ENCODE assay signal across 29 cellular contexts in the genomic region with DNA sequence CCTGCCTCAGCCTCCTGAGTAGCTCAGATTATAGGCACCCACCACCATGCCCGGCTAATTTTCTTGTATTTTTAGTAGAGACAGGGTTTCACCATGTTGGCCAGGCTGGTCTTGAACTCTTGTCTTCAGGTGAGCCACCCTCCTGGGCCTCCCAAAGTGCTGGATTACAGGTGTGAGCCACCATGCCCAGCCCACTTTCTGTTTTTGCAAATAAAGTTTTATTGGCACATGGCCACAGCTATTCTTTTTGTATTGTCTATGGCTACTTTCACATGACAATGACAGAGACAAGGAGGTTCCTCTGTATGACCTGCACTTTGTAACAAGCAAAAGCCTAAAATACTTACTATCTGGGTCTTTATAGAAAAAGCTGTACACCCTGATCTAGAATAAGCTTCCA. TPM values are rescaled to one million over a fixed set of nuclear protein-coding genes. Genes with fewer than 3 reads are reported as not detected.
A peak's percentile ranks its signal among the peaks of the same experiment; 100 is the strongest.
DNase-seq lines count a peak whose midpoint lies in the region; ATAC-seq and TF ChIP-seq lines count a peak whose summit lies in the region.
"Had no signal": no experiment of that assay in that cellular context is flagged by ENCODE, and none has a peak within 500 bp of the region (broad histone marks: within the 10 kb centered on the region; RNA-seq: fewer than 3 reads in every experiment).

No MANE protein-coding gene starts in this region.

- H3K27ac ChIP-seq in CD8-positive, alpha-beta memory T cell (ENCODE audit: low read depth, low read length) = peak overlapping the region; percentile 45
- H3K27ac ChIP-seq in lower lobe of right lung = peak overlapping the region; percentile 16
- no peak overlapping the region for H3K27ac ChIP-seq in thyroid gland
- H3K27ac ChIP-seq: coronary artery, ovary, SJSA1, upper lobe of right lung had no signal

- H3K4me1 ChIP-seq in CD8-positive, alpha-beta memory T cell (ENCODE audit: insufficient read depth, low read length) = peaks cover 35% of the 10 kb centered on the region
- H3K4me1 ChIP-seq in lower lobe of right lung (no peaks in the 10 kb centered on the region), thyroid gland (no peaks in the 10 kb centered on the region)
- H3K4me1 ChIP-seq: heart left ventricle, SJSA1, upper lobe of right lung had no signal

- TF ChIP-seq CTCF in lower lobe of right lung (IDR thresholded peaks at IDR 0.05) = no peak
- TF ChIP-seq CTCF in thyroid gland (IDR thresholded peaks at IDR 0.05) = no peak

- ATAC-seq in activated T-cell treated with anti-CD3 and anti-CD28 coated beads, Interleukin-2, amount 50 U/mL, for 72 hours (replicated peaks in 1 of 2) = no peak
- ATAC-seq in lower lobe of right lung (no peak), GM19351 (IDR thresholded peaks at IDR 0.05; ENCODE audit: unreplicated experiment) (no peak), esophagus mucosa (no peak)
- ATAC-seq: heart left ventricle, mucosa of descending colon, upper lobe of right lung had no signal

- peak overlapping the region; percentile 56 for H3K4me3 ChIP-seq in CD8-positive, alpha-beta memory T cell (ENCODE audit: low read length)
- no peak overlapping the region for H3K4me3 ChIP-seq in lower lobe of right lung
- H3K4me3 ChIP-seq in thyroid gland (replicated peaks in 1 of 3) = no peak overlapping the region
- H3K4me3 ChIP-seq: coronary artery, mucosa of descending colon, ovary, SJSA1, upper lobe of right lung had no signal

- 100% methylated on average over 1 of the region's 1 CpG for WGBS in thyroid gland, 2 donors

- peak overlapping the region; percentile 29 to 93 for H3K4me3 Mint-ChIP-seq in activated T-cell treated with anti-CD3 and anti-CD28 coated beads, Interleukin-2, amount 50 U/mL, for 72 hours
- H3K4me3 Mint-ChIP-seq in CD8-positive, alpha-beta memory T cell = peak overlapping the region; percentile 82 to 92 (median 88)
- H3K4me3 Mint-ChIP-seq in activated CD4-positive, alpha-beta memory T cell treated with anti-CD3 and anti-CD28 coated beads, Interleukin-2, amount 10 ng/mL, durations not matched to agents 7 days and 5 days = peak overlapping the region; percentile 70
- H3K4me3 Mint-ChIP-seq: nephron progenitor cell had no signal

- intact Hi-C loops in lower lobe of right lung (cut with DNase I) = no loop called here
- intact Hi-C loops in thyroid gland (cut with DNase I) = no loop called here

- POLR2A ChIA-PET in CD8-positive, alpha-beta memory T cell (lab: Charles Lee) = interaction anchor here (1.0 to 3.7 kb wide), 6 partner anchors 16 to 256 kb away, joined by 3 to 90 read pairs (median 8); a partner anchor contains a TSS
- POLR2A ChIA-PET in activated CD4-positive, alpha-beta memory T cell treated with anti-CD3 and anti-CD28 coated beads, Interleukin-2, amount 10 ng/mL, durations not matched to agents 7 days and 5 days (lab: Charles Lee) = interaction anchor here (0.8 to 3.7 kb wide), 12 partner anchors 12 to 1356 kb away, joined by 3 to 86 read pairs (median 4); a partner anchor contains a TSS

- CTCF ChIA-PET in CD8-positive, alpha-beta memory T cell (lab: Charles Lee) = interaction anchor here (0.7 to 2.6 kb wide), 10 partner anchors 11 to 110 kb away, joined by 3 to 43 read pairs (median 5); a partner anchor contains a TSS
- CTCF ChIA-PET in activated CD4-positive, alpha-beta memory T cell treated with anti-CD3 and anti-CD28 coated beads, Interleukin-2, amount 10 ng/mL, durations not matched to agents 7 days and 5 days (lab: Charles Lee) = interaction anchor here (1.0 to 2.3 kb wide), 3 partner anchors 12 to 91 kb away, joined by 4 to 14 read pairs (median 5); no protein-coding TSS in a partner anchor

- H3K27me3 Mint-ChIP-seq in activated T-cell treated with anti-CD3 and anti-CD28 coated beads, Interleukin-2, amount 50 U/mL, for 72 hours (ENCODE audit: low read depth) = no peaks in the 10 kb centered on the region
- H3K27me3 Mint-ChIP-seq in CD8-positive, alpha-beta memory T cell = no peaks in the 10 kb centered on the region
- H3K27me3 Mint-ChIP-seq in activated CD4-positive, alpha-beta memory T cell treated with anti-CD3 and anti-CD28 coated beads, Interleukin-2, amount 10 ng/mL, durations not matched to agents 7 days and 5 days = no peaks in the 10 kb centered on the region

- no peak for DNase-seq in activated T-cell treated with anti-CD3 and anti-CD28 coated beads, Interleukin-2, amount 50 U/mL, for 72 hours
- DNase-seq in activated T-cell treated with anti-CD3 and anti-CD28 coated beads for 4 hours = no peak
- DNase-seq in CD8-positive, alpha-beta memory T cell = no peak
- DNase-seq in activated CD4-positive, alpha-beta memory T cell treated with anti-CD3 and anti-CD28 coated beads, Interleukin-2, amount 10 ng/mL, durations not matched to agents 7 days and 5 days = no peak
- DNase-seq in lower lobe of right lung = no peak
- DNase-seq in thyroid gland = no peak
- DNase-seq: ACHN; activated CD4-positive, CD25-positive, alpha-beta regulatory T cell treated with anti-CD3 and anti-CD28 coated beads, Interleukin-2, amount 50 U/mL, for 72 hours; activated CD8-positive, alpha-beta memory T cell treated with anti-CD3 and anti-CD28 coated beads, Interleukin-2, amount 50 U/mL, for 4 hours; activated naive CD4-positive, alpha-beta T cell; anterior cingulate cortex; DND-41; foreskin fibroblast; heart left ventricle; KBM-7; MM.1S; mucosa of descending colon; NCI-H2029 treated with DMSO at 0.1 percent for 48 hours; NCI-H2227 treated with DMSO at 0.1 percent for 48 hours; nephron progenitor cell; ovary; small intestine; stimulated activated CD4-positive, alpha-beta T cell treated with anti-CD3 and anti-CD28 coated beads, Interleukin-1b, Interleukin-23, amount 100 ng/mL, for 48 hours; upper lobe of right lung had no signal

- H3K36me3 Mint-ChIP-seq in activated T-cell treated with anti-CD3 and anti-CD28 coated beads, Interleukin-2, amount 50 U/mL, for 72 hours (ENCODE audit: insufficient read depth in 2 of 2) = no peaks in the 10 kb centered on the region
- peaks cover 2 to 52% (median 14%) of the 10 kb centered on the region in 3 donors for H3K36me3 Mint-ChIP-seq in CD8-positive, alpha-beta memory T cell
- peaks cover 27% of the 10 kb centered on the region for H3K36me3 Mint-ChIP-seq in activated CD4-positive, alpha-beta memory T cell treated with anti-CD3 and anti-CD28 coated beads, Interleukin-2, amount 10 ng/mL, durations not matched to agents 7 days and 5 days (ENCODE audit: low read depth)

- no peaks in the 10 kb centered on the region for H3K9me3 ChIP-seq in CD8-positive, alpha-beta memory T cell (ENCODE audit: low read length)
- H3K9me3 ChIP-seq in lower lobe of right lung (no peaks in the 10 kb centered on the region), thyroid gland (no peaks in the 10 kb centered on the region)
- H3K9me3 ChIP-seq: heart left ventricle, mucosa of descending colon, ovary, SJSA1, upper lobe of right lung had no signal

- peaks cover 21% of the 10 kb centered on the region for H3K36me3 ChIP-seq in CD8-positive, alpha-beta memory T cell (ENCODE audit: insufficient read depth, low read length)
- H3K36me3 ChIP-seq in lower lobe of right lung (peaks cover 78% of the 10 kb centered on the region), thyroid gland (peaks cover 21 to 40% of the 10 kb centered on the region in 2 donors)
- H3K36me3 ChIP-seq: ovary had no signal

- H3K27ac Mint-ChIP-seq in activated T-cell treated with anti-CD3 and anti-CD28 coated beads, Interleukin-2, amount 50 U/mL, for 72 hours = peak overlapping the region; percentile 33
- H3K27ac Mint-ChIP-seq in CD8-positive, alpha-beta memory T cell = peak overlapping the region; percentile 83 to 94 (median 88)
- peak overlapping the region; percentile 96 for H3K27ac Mint-ChIP-seq in activated CD4-positive, alpha-beta memory T cell treated with anti-CD3 and anti-CD28 coated beads, Interleukin-2, amount 10 ng/mL, durations not matched to agents 7 days and 5 days

- no peaks in the 10 kb centered on the region for H3K9me3 Mint-ChIP-seq in activated T-cell treated with anti-CD3 and anti-CD28 coated beads, Interleukin-2, amount 50 U/mL, for 72 hours
- H3K9me3 Mint-ChIP-seq in CD8-positive, alpha-beta memory T cell = no peaks in the 10 kb centered on the region
- no peaks in the 10 kb centered on the region for H3K9me3 Mint-ChIP-seq in activated CD4-positive, alpha-beta memory T cell treated with anti-CD3 and anti-CD28 coated beads, Interleukin-2, amount 10 ng/mL, durations not matched to agents 7 days and 5 days
- H3K9me3 Mint-ChIP-seq: nephron progenitor cell had no signal

- peaks cover 17% of the 10 kb centered on the region for H3K4me1 Mint-ChIP-seq in activated T-cell treated with anti-CD3 and anti-CD28 coated beads, Interleukin-2, amount 50 U/mL, for 72 hours (ENCODE audit: low read depth)
- peaks cover 30 to 45% (median 43%) of the 10 kb centered on the region in 3 donors for H3K4me1 Mint-ChIP-seq in CD8-positive, alpha-beta memory T cell
- peaks cover 31% of the 10 kb centered on the region for H3K4me1 Mint-ChIP-seq in activated CD4-positive, alpha-beta memory T cell treated with anti-CD3 and anti-CD28 coated beads, Interleukin-2, amount 10 ng/mL, durations not matched to agents 7 days and 5 days
- H3K4me1 Mint-ChIP-seq: nephron progenitor cell had no signal

- no peak for TF ChIP-seq POLR2A in thyroid gland (IDR thresholded peaks at IDR 0.05)

- no peaks in the 10 kb centered on the region for H3K27me3 ChIP-seq in CD8-positive, alpha-beta memory T cell (ENCODE audit: insufficient read depth, low read length, poor library complexity, severe bottlenecking)
- H3K27me3 ChIP-seq in lower lobe of right lung (ENCODE audit: low read depth) = no peaks in the 10 kb centered on the region
- no peaks in the 10 kb centered on the region for H3K27me3 ChIP-seq in thyroid gland
- H3K27me3 ChIP-seq: heart left ventricle, ovary, SJSA1, upper lobe of right lung had no signal

RNA-seq across cellular contexts. Expression of a gene that starts 19.7 kb away (rescaled TPM):
- total RNA-seq in activated T-cell treated with anti-CD3 and anti-CD28 coated beads, Interleukin-2, amount 50 U/mL, for 72 hours = 10 to 100 TPM; 48.4 to 51.3 TPM
- 10 to 100 TPM; 63.4 to 64.2 TPM for total RNA-seq in CD8-positive, alpha-beta memory T cell
- polyA plus RNA-seq in CD8-positive, alpha-beta memory T cell = 71.8 TPM
- 10 to 100 TPM; 40.8 to 41.7 TPM for total RNA-seq in activated CD4-positive, alpha-beta memory T cell treated with anti-CD3 and anti-CD28 coated beads, Interleukin-2, amount 10 ng/mL, durations not matched to agents 7 days and 5 days
- 31.1 TPM for total RNA-seq in lower lobe of right lung
- 10 to 100 TPM; 48.4 to 66.0 (median 55.4) TPM for total RNA-seq in thyroid gland
- total RNA-seq in esophagus mucosa = 30.5 TPM

RNA-seq across cellular contexts. Expression of a gene that starts 20.7 kb away (rescaled TPM):
- total RNA-seq in activated T-cell treated with anti-CD3 and anti-CD28 coated beads, Interleukin-2, amount 50 U/mL, for 72 hours = 10 to 100 TPM; 23.5 to 24.1 TPM
- total RNA-seq in CD8-positive, alpha-beta memory T cell = 10 to 100 TPM; 43.1 to 44.2 TPM
- polyA plus RNA-seq in CD8-positive, alpha-beta memory T cell = 30.6 TPM
- total RNA-seq in activated CD4-positive, alpha-beta memory T cell treated with anti-CD3 and anti-CD28 coated beads, Interleukin-2, amount 10 ng/mL, durations not matched to agents 7 days and 5 days = 10 to 100 TPM; 29.8 to 30.6 TPM
- 16.2 TPM for total RNA-seq in lower lobe of right lung
- 10 to 100 TPM; 14.3 to 16.4 (median 16.1) TPM for total RNA-seq in thyroid gland
- total RNA-seq in esophagus mucosa = 10.7 TPM

RNA-seq across cellular contexts. Expression of a gene that starts 42.0 kb away (rescaled TPM):
- total RNA-seq in activated T-cell treated with anti-CD3 and anti-CD28 coated beads, Interleukin-2, amount 50 U/mL, for 72 hours = 1 to 10 TPM in 1 of 2 donors, under 1 TPM in 1; 0.55 to 1.1 TPM
- under 1 TPM; 0.15 to 0.18 TPM for total RNA-seq in CD8-positive, alpha-beta memory T cell
- 0.22 TPM for polyA plus RNA-seq in CD8-positive, alpha-beta memory T cell
- total RNA-seq in activated CD4-positive, alpha-beta memory T cell treated with anti-CD3 and anti-CD28 coated beads, Interleukin-2, amount 10 ng/mL, durations not matched to agents 7 days and 5 days = 1 to 10 TPM; 2.6 to 2.8 TPM
- total RNA-seq in lower lobe of right lung = 0.30 TPM
- total RNA-seq in thyroid gland = under 1 TPM in 2 of 4 donors, not detected in 2; 0.11 to 0.13 TPM
- total RNA-seq in esophagus mucosa = 2.0 TPM
- total RNA-seq: heart left ventricle, RPMI7951, SJSA1 had no signal

Comparison
In these comparisons a context has a peak if more than half of its experiments do, and no peak if none do; other contexts are left out.
1. H3K27ac Mint-ChIP-seq: peak in every context shown above with its lines; median percentile 96 in activated CD4-positive, alpha-beta memory T cell treated with anti-CD3 and anti-CD28 coated beads, Interleukin-2, amount 10 ng/mL, durations not matched to agents 7 days and 5 days; 88 in CD8-positive, alpha-beta memory T cell; 33 in activated T-cell treated with anti-CD3 and anti-CD28 coated beads, Interleukin-2, amount 50 U/mL, for 72 hours.
2. H3K27ac ChIP-seq: peak in CD8-positive, alpha-beta memory T cell (single experiment) and lower lobe of right lung (single experiment); none in thyroid gland (0 of 3).
3. Peak in every context shown above with its lines, with median percentiles within 50 percentile points of each other: H3K4me3 Mint-ChIP-seq.